ENCODE assay signal across 18 cellular contexts in genomic region chr13:75478659-75479058, GRCh38. TPM values are rescaled to one million over a fixed set of nuclear protein-coding genes. Genes with fewer than 3 reads are reported as not detected.
DNase-seq lines count a peak whose midpoint lies in the region; ATAC-seq, FAIRE-seq and TF ChIP-seq lines count a peak whose summit lies in the region.
"Had no signal": no experiment of that assay in that cellular context is flagged by ENCODE, and none has a peak within 500 bp of the region (broad histone marks: within the 10 kb centered on the region; RNA-seq: fewer than 3 reads in every experiment).

No MANE protein-coding gene starts in this region.

- H3K9me3 Mint-ChIP-seq in astrocyte (ENCODE audit: unreplicated experiment): no peaks in the 10 kb centered on the region
- H3K9me3 Mint-ChIP-seq: H9, IgD-negative memory B cell had no signal

- H3K9ac ChIP-seq in astrocyte (ENCODE audit: low read length): no peak overlapping the region
- H3K9ac ChIP-seq: SK-N-SH had no signal

- H3K27ac ChIP-seq in heart right ventricle (peak overlapping the region in 3 of 10 donors; percentile 84 to 94 (median 89)), astrocyte (ENCODE audit: low read depth, low read length) (no peak overlapping the region), gastrocnemius medialis (peak overlapping the region; percentile 90 to 98 (median 93))
- H3K27ac ChIP-seq: A549 had no signal

- no peaks in the 10 kb centered on the region for H3K27me3 Mint-ChIP-seq in astrocyte (ENCODE audit: low read depth, unreplicated experiment)

- H3K4me1 ChIP-seq in heart right ventricle (peaks cover 0 to 50% (median 32%) of the 10 kb centered on the region in 9 donors), astrocyte (ENCODE audit: insufficient read depth, low read length) (no peaks in the 10 kb centered on the region), gastrocnemius medialis (peaks cover 49 to 54% of the 10 kb centered on the region in 2 donors)

- H3K9me3 ChIP-seq in heart right ventricle (no peaks in the 10 kb centered on the region), astrocyte (ENCODE audit: insufficient read depth, low read depth, low read length) (no peaks in the 10 kb centered on the region), gastrocnemius medialis (no peaks in the 10 kb centered on the region)
- H3K9me3 ChIP-seq: A549, SK-N-SH had no signal

- peaks cover 51% of the 10 kb centered on the region for H3K79me2 ChIP-seq in astrocyte (ENCODE audit: insufficient read depth, low read length)

- H3K27me3 ChIP-seq in heart right ventricle (peaks cover 0 to 29% (median 0%) of the 10 kb centered on the region in 7 donors), astrocyte (ENCODE audit: insufficient read depth, low read length) (no peaks in the 10 kb centered on the region), gastrocnemius medialis (no peaks in the 10 kb centered on the region)

- H3K4me2 ChIP-seq in astrocyte (ENCODE audit: low read length): no peak overlapping the region
- H3K4me2 ChIP-seq: A549, SK-N-SH had no signal

- TF ChIP-seq POLR2A in gastrocnemius medialis (IDR thresholded peaks at IDR 0.05): no peak

- H3K4me3 Mint-ChIP-seq in astrocyte (ENCODE audit: unreplicated experiment): peak overlapping the region; percentile 1

- peaks cover 3% of the 10 kb centered on the region for H3K36me3 Mint-ChIP-seq in astrocyte (ENCODE audit: low read depth, unreplicated experiment)
- H3K36me3 Mint-ChIP-seq: IgD-negative memory B cell had no signal

- no peak for ATAC-seq in heart right ventricle
- no peak for ATAC-seq in Right ventricle myocardium inferior
- no peak for ATAC-seq in gastrocnemius medialis
- no peak for ATAC-seq in GM21390 (IDR thresholded peaks at IDR 0.05; ENCODE audit: unreplicated experiment)
- no peak for ATAC-seq in HG02981 (IDR thresholded peaks at IDR 0.05; ENCODE audit: unreplicated experiment)
- ATAC-seq: A549 had no signal

- WGBS in heart right ventricle, 2 donors: 86 to 87% methylated on average over 4 of the region's 4 CpGs

- no peak for FAIRE-seq in astrocyte (lab: Jason Lieb, UNC)
- FAIRE-seq: A549, D721Med had no signal

- H4K20me1 ChIP-seq in astrocyte (ENCODE audit: insufficient read depth, low read length): peaks cover 39% of the 10 kb centered on the region

- no peak overlapping the region for H3K27ac Mint-ChIP-seq in astrocyte (ENCODE audit: unreplicated experiment)
- H3K27ac Mint-ChIP-seq: CD4-positive, alpha-beta memory T cell; H9; IgD-negative memory B cell had no signal

- in situ Hi-C loops in gastrocnemius medialis (cut with MboI; ENCODE audit: low sequenced_read_pairs in 4 of 4): loop anchor here in 2 of 4 donors (5.0 kb wide), 1 partner anchor 106 kb away; no protein-coding TSS in a partner anchor

- H3K4me1 Mint-ChIP-seq in astrocyte (ENCODE audit: low read depth, unreplicated experiment): peaks cover 11% of the 10 kb centered on the region

- H3K36me3 ChIP-seq in heart right ventricle (no peaks in the 10 kb centered on the region), astrocyte (ENCODE audit: insufficient read depth, low read length) (no peaks in the 10 kb centered on the region), gastrocnemius medialis (no peaks in the 10 kb centered on the region)

- H3K4me3 ChIP-seq in heart right ventricle: peak overlapping the region in 7 of 10 donors; percentile 9 to 95 (median 89)
- H3K4me3 ChIP-seq in astrocyte (ENCODE audit: insufficient read depth, low read depth, low read length): no peak overlapping the region
- peak overlapping the region; percentile 3 to 95 (median 88) for H3K4me3 ChIP-seq in gastrocnemius medialis
- H3K4me3 ChIP-seq: A549 had no signal

- DNase-seq in heart right ventricle (no peak), Right ventricle myocardium inferior (ENCODE audit: missing footprints) (no peak), DMS53 treated with DMSO at 0.1 percent for 48 hours (lab: John Stamatoyannopoulos, UW; ENCODE audit: unreplicated experiment) (peak; percentile 18), astrocyte (ENCODE audit: low read depth) (no peak), gastrocnemius medialis (no peak)
- no peak for DNase-seq in activated CD4-positive, CD25-positive, alpha-beta regulatory T cell treated with anti-CD3 and anti-CD28 coated beads, Interleukin-2, amount 50 U/mL, for 72 hours
- DNase-seq: CD4-positive, alpha-beta memory T cell; H9; MV-4-11; NCI-H1417 treated with DMSO at 0.1 percent for 48 hours; NCI-H2029 treated with DMSO at 0.1 percent for 48 hours; NCI-H526; SK-N-SH had no signal

- intact Hi-C loops in heart right ventricle (cut with DNase I) (loop anchor here in 1 of 10 donors (10.0 kb wide), 1 partner anchor 64 kb away; no protein-coding TSS in a partner anchor), Right ventricle myocardium inferior (cut with DNase I) (no loop called here), gastrocnemius medialis (cut with DNase I; ENCODE audit: low total_unique reads) (loop anchor here (2.0 kb wide), 1 partner anchor 74 kb away; no protein-coding TSS in a partner anchor)

- H2AFZ ChIP-seq in astrocyte (ENCODE audit: low read depth, low read length): no peak overlapping the region

- TF ChIP-seq CTCF in heart right ventricle (IDR thresholded peaks at IDR 0.05) (no peak), astrocyte (IDR thresholded peaks at IDR 0.05; ENCODE audit: insufficient read depth, low read depth, low read length) (no peak), gastrocnemius medialis (IDR thresholded peaks at IDR 0.05 in 4 of 5, conservative IDR thresholded peaks at IDR 0.05 in 1 of 5) (no peak)

RNA-seq across cellular contexts. Expression of gene TBC1D4, which starts 3.3 kb away (rescaled TPM):
- total RNA-seq in heart right ventricle: 100 to 1,000 TPM in 5 of 10 donors, 10 to 100 TPM in 5; 56.4 to 124 (median 102) TPM
- 10 to 100 TPM; 10.1 to 77.2 TPM for polyA plus RNA-seq in heart right ventricle
- total RNA-seq in Right ventricle myocardium inferior: 86.8 TPM
- total RNA-seq in astrocyte: 24.0 and 25.6 TPM in 2 replicates
- total RNA-seq in gastrocnemius medialis: 100 to 1,000 TPM in 3 of 4 donors, 10 to 100 TPM in 1; 49.9 to 279 (median 211) TPM

RNA-seq across cellular contexts. Expression of gene COMMD6, which starts 59.0 kb away (rescaled TPM):
- total RNA-seq in heart right ventricle (100 to 1,000 TPM in 9 of 10 donors, 10 to 100 TPM in 1; 96.5 to 138 (median 124) TPM), Right ventricle myocardium inferior (126 TPM), astrocyte (186 and 209 TPM in 2 replicates), gastrocnemius medialis (10 to 100 TPM; 17.0 to 29.4 (median 20.4) TPM)
- polyA plus RNA-seq in heart right ventricle: 10 to 100 TPM; 66.4 to 88.4 TPM
